In the genomic region with DNA sequence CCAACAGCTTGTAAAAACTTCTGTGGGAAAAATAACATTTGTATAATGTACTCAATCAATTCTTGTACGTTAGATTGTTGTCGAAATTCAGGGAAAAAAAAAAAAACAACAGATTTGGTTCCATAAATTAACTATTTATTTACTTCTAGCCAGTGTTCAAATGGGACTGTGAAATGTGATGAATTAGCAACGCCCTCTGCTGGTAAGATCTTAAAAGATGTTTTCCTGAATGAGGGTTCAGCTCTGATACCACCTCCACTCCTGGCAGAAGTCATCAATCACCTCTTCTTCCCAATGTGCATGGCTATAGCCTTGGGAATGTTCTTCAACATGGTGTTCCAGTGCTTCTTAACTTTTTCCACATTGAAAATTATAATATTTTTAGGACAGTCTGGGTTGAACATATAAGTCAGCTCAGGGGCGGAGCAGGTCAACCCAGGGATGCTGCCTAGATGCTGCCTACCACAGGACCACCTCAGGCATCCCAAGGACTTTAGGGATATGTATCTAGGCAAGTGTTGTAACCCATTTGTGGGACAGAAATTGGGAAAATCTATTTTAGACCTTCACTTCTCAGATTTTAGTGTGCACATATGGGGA, we compare ENCODE assay signal across 8 cellular contexts.
DNase-seq lines count a peak whose midpoint lies in the region; ATAC-seq and TF ChIP-seq lines count a peak whose summit lies in the region.

No MANE protein-coding gene starts in this region.

- no peaks in the 10 kb centered on the region for H3K9me3 Mint-ChIP-seq in activated CD8-positive, alpha-beta T cell treated with anti-CD3 and anti-CD28 coated beads for 36 hours

- peak; percentile 72 for TF ChIP-seq CTCF in activated CD8-positive, alpha-beta T cell treated with anti-CD3 and anti-CD28 coated beads for 36 hours (IDR thresholded peaks at IDR 0.05)

- no peaks in the 10 kb centered on the region for H3K36me3 Mint-ChIP-seq in activated CD8-positive, alpha-beta T cell treated with anti-CD3 and anti-CD28 coated beads for 36 hours (ENCODE audit: low read depth)

- POLR2A ChIA-PET in activated CD8-positive, alpha-beta T cell treated with anti-CD3 and anti-CD28 coated beads for 36 hours (lab: Charles Lee): no interaction called here

- no peaks in the 10 kb centered on the region for H3K9me3 ChIP-seq in right cardiac atrium (ENCODE audit: control insufficient read depth, low read length)

- peak overlapping the region; percentile 27 for H3K4me3 ChIP-seq in right cardiac atrium (ENCODE audit: low read length)

- no peak overlapping the region for H3K27ac Mint-ChIP-seq in activated CD8-positive, alpha-beta T cell treated with anti-CD3 and anti-CD28 coated beads for 36 hours

- no peak overlapping the region for H3K27ac ChIP-seq in right cardiac atrium (ENCODE audit: low read length)

- H3K4me1 ChIP-seq in right cardiac atrium (ENCODE audit: control insufficient read depth, insufficient read depth, low read length): no peaks in the 10 kb centered on the region

- CTCF ChIA-PET in activated CD8-positive, alpha-beta T cell treated with anti-CD3 and anti-CD28 coated beads for 36 hours (lab: Charles Lee): interaction anchor here (0.6 to 3.8 kb wide), 18 partner anchors 10 to 715 kb away, joined by 3 to 24 read pairs (median 3); no protein-coding TSS in a partner anchor

- H3K4me1 Mint-ChIP-seq in activated CD8-positive, alpha-beta T cell treated with anti-CD3 and anti-CD28 coated beads for 36 hours (ENCODE audit: low read depth): no peaks in the 10 kb centered on the region

- no peak overlapping the region for H3K4me3 Mint-ChIP-seq in activated CD8-positive, alpha-beta T cell treated with anti-CD3 and anti-CD28 coated beads for 36 hours

- ATAC-seq in GM21619 (IDR thresholded peaks at IDR 0.05; ENCODE audit: unreplicated experiment) (peak; percentile 59), right cardiac atrium (peak; percentile 70 to 75)
- ATAC-seq in activated CD8-positive, alpha-beta T cell treated with anti-CD3 and anti-CD28 coated beads for 36 hours: no peak

- intact Hi-C loops in activated CD8-positive, alpha-beta T cell treated with anti-CD3 and anti-CD28 coated beads for 36 hours (cut with micrococcal nuclease): loop anchor here (10.0 kb wide), 1 partner anchor 75 kb away; no protein-coding TSS in a partner anchor
- intact Hi-C loops in right cardiac atrium (cut with DNase I): loop anchor here (5.0 to 10.0 kb wide), 4 partner anchors 68 to 865 kb away; no protein-coding TSS in a partner anchor

- 25% methylated on average over 4 of the region's 4 CpGs for WGBS in right cardiac atrium

- no peaks in the 10 kb centered on the region for H3K27me3 ChIP-seq in right cardiac atrium (ENCODE audit: control insufficient read depth, insufficient read depth)

- H3K27me3 Mint-ChIP-seq in activated CD8-positive, alpha-beta T cell treated with anti-CD3 and anti-CD28 coated beads for 36 hours: peaks cover 6% of the 10 kb centered on the region

- DNase-seq in D341Med (ENCODE audit: low spot score) (peak; percentile 49), NCI-H1105 treated with DMSO at 0.1 percent for 48 hours (lab: John Stamatoyannopoulos, UW) (peak; percentile 49), right cardiac atrium (no peak), stromal cell of bone marrow (ENCODE audit: low read depth) (peak; percentile 35), GDM1 (lab: John Stamatoyannopoulos, UW) (no peak), ecto neural progenitor cell (ENCODE audit: low spot score) (no peak)
- peak; percentile 4 for DNase-seq in activated CD8-positive, alpha-beta T cell treated with anti-CD3 and anti-CD28 coated beads for 36 hours

Comparison
In these comparisons a context has a peak if more than half of its experiments do, and no peak if none do; other contexts are left out.
1. DNase-seq: peak in D341Med (single experiment), NCI-H1105 treated with DMSO at 0.1 percent for 48 hours (single experiment), activated CD8-positive, alpha-beta T cell treated with anti-CD3 and anti-CD28 coated beads for 36 hours (single experiment) and stromal cell of bone marrow (single experiment); none in right cardiac atrium (0 of 3), GDM1 (single experiment) and ecto neural progenitor cell (single experiment).